17 cellular contexts compared by ENCODE assay signal in the genomic region with DNA sequence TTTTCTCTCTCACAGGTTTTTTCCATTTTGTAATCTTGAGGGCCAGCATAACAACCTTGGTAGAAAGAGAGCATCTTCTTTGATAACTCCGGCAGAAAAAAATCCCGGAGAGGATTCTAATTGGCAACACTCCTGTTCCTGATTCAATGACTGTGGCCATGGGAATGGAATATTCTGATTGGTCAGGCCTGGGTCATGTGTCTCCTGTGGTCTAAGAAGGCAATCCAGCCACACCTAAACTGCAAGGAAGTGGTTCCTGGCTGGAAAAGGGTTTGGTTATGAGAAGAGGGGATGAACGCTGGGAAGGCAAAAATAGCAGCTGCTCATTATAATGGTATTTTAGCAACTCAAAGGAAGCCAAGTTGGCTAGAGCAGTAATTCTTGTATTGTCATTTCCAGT. TPM values are rescaled to one million over a fixed set of nuclear protein-coding genes. Genes with fewer than 3 reads are reported as not detected.
DNase-seq lines count a peak whose midpoint lies in the region; ATAC-seq, FAIRE-seq and TF ChIP-seq lines count a peak whose summit lies in the region.
"Had no signal": no experiment of that assay in that cellular context is flagged by ENCODE, and none has a peak within 500 bp of the region (broad histone marks: within the 10 kb centered on the region; RNA-seq: fewer than 3 reads in every experiment).

No MANE protein-coding gene starts in this region.

- no peak for ATAC-seq in HG02610 (IDR thresholded peaks at IDR 0.05; ENCODE audit: unreplicated experiment)
- ATAC-seq: T-cell had no signal

- H3K4me2 ChIP-seq in skeletal muscle satellite cell (ENCODE audit: low read length): peak overlapping the region; percentile 67

- H3K9me3 ChIP-seq in adipocyte (ENCODE audit: control insufficient read depth, low read length) (no peaks in the 10 kb centered on the region), skeletal muscle satellite cell (replicated peaks; ENCODE audit: low read length) (no peaks in the 10 kb centered on the region)

- TF ChIP-seq POLR2A in H54 (IDR thresholded peaks at IDR 0.05; ENCODE audit: low read depth, low read length): no peak

- H3K4me3 ChIP-seq in adipocyte (ENCODE audit: low read length) (peak overlapping the region; percentile 1), skeletal muscle satellite cell (ENCODE audit: low read length) (peak overlapping the region; percentile 33)

- no peak overlapping the region for H3K9ac ChIP-seq in adipocyte (ENCODE audit: low read length)
- no peak overlapping the region for H3K9ac ChIP-seq in skeletal muscle satellite cell (ENCODE audit: low read depth, low read length)

- H3K36me3 ChIP-seq in adipocyte (ENCODE audit: control insufficient read depth, insufficient read depth, low read length, severe bottlenecking) (no peaks in the 10 kb centered on the region), skeletal muscle satellite cell (ENCODE audit: insufficient read depth, low read length) (no peaks in the 10 kb centered on the region)

- FAIRE-seq in H54 (lab: Jason Lieb, UNC): peak; percentile 92
- FAIRE-seq: RCC 7860 had no signal

- DNase-seq in H54 (ENCODE audit: insufficient read length, low spot score) (peak; percentile 18), adipocyte (ENCODE audit: low read depth) (no peak), glomerular visceral epithelial cell (ENCODE audit: extremely low spot score) (peak; percentile 9)
- no peak for DNase-seq in activated CD4-positive, CD25-positive, alpha-beta regulatory T cell treated with anti-CD3 and anti-CD28 coated beads, Interleukin-2, amount 50 U/mL, for 72 hours
- no peak for DNase-seq in activated CD4-positive, alpha-beta T cell treated with anti-CD3 and anti-CD28 coated beads for 1 hour
- DNase-seq: activated CD8-positive, alpha-beta memory T cell treated with anti-CD3 and anti-CD28 coated beads, Interleukin-2, amount 50 U/mL, for 4 hours; activated naive CD4-positive, alpha-beta T cell treated with anti-CD3 and anti-CD28 coated beads, Interleukin-2, amount 10 ng/mL, durations not matched to agents 7 days and 5 days; CD4-positive, CD25-positive, alpha-beta regulatory T cell; DMS79; MM.1S; naive B cell; NCI-H2029 treated with DMSO at 0.1 percent for 48 hours; NCI-H748 treated with DMSO at 0.1 percent for 48 hours; T-cell had no signal

- no peaks in the 10 kb centered on the region for H3K4me1 ChIP-seq in adipocyte (ENCODE audit: control insufficient read depth, insufficient read depth, low read length)
- H3K4me1 ChIP-seq in skeletal muscle satellite cell (ENCODE audit: control insufficient read depth, insufficient read depth, low read length): peaks cover 7% of the 10 kb centered on the region

- H3K27me3 ChIP-seq in adipocyte (replicated peaks; ENCODE audit: control insufficient read depth, insufficient read depth, low read length): no peaks in the 10 kb centered on the region
- H3K27me3 ChIP-seq in skeletal muscle satellite cell (ENCODE audit: control insufficient read depth, insufficient read depth, low read length): no peaks in the 10 kb centered on the region

RNA-seq across cellular contexts. Expression of a gene that starts 24.8 kb away (rescaled TPM):
- total RNA-seq in skeletal muscle satellite cell (2012; rRNA removed): 81.3 and 99.6 TPM in 2 replicates

Comparison
In these comparisons a context has a peak if more than half of its experiments do, and no peak if none do; other contexts are left out.
1. DNase-seq: peak in H54 (single experiment) and glomerular visceral epithelial cell (single experiment); none in adipocyte (single experiment), activated CD4-positive, CD25-positive, alpha-beta regulatory T cell treated with anti-CD3 and anti-CD28 coated beads, Interleukin-2, amount 50 U/mL, for 72 hours (single experiment) and activated CD4-positive, alpha-beta T cell treated with anti-CD3 and anti-CD28 coated beads for 1 hour (single experiment).